Comparison of ENCODE assay signal across 1 cellular context in the genomic region with DNA sequence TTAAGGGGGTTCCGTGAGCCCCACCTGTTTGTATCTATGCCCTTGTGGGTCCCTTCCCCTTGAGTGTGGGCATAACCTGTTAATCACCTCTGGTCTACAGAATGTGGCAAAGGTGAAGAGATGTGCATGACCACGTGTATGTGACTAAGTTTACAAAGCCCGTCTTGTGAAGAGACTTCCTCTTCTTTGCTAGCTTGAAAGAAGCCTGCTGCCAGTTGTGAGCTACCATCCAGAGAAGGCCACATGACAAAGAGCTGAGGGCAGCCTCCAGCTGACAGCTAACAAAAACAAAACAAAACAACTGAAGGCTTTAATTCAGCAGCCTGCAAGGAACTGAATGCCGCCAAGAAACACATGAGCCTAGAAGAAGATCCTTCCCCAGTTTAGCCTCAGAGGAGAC.
TF ChIP-seq lines count a peak whose summit lies in the region.

No MANE protein-coding gene starts in this region.

TF ChIP-seq in H1, 55 proteins besides CTCF, POLR2A, EP300 and RAD21 (continued from another document):
- TF ChIP-seq, protein P1, sequence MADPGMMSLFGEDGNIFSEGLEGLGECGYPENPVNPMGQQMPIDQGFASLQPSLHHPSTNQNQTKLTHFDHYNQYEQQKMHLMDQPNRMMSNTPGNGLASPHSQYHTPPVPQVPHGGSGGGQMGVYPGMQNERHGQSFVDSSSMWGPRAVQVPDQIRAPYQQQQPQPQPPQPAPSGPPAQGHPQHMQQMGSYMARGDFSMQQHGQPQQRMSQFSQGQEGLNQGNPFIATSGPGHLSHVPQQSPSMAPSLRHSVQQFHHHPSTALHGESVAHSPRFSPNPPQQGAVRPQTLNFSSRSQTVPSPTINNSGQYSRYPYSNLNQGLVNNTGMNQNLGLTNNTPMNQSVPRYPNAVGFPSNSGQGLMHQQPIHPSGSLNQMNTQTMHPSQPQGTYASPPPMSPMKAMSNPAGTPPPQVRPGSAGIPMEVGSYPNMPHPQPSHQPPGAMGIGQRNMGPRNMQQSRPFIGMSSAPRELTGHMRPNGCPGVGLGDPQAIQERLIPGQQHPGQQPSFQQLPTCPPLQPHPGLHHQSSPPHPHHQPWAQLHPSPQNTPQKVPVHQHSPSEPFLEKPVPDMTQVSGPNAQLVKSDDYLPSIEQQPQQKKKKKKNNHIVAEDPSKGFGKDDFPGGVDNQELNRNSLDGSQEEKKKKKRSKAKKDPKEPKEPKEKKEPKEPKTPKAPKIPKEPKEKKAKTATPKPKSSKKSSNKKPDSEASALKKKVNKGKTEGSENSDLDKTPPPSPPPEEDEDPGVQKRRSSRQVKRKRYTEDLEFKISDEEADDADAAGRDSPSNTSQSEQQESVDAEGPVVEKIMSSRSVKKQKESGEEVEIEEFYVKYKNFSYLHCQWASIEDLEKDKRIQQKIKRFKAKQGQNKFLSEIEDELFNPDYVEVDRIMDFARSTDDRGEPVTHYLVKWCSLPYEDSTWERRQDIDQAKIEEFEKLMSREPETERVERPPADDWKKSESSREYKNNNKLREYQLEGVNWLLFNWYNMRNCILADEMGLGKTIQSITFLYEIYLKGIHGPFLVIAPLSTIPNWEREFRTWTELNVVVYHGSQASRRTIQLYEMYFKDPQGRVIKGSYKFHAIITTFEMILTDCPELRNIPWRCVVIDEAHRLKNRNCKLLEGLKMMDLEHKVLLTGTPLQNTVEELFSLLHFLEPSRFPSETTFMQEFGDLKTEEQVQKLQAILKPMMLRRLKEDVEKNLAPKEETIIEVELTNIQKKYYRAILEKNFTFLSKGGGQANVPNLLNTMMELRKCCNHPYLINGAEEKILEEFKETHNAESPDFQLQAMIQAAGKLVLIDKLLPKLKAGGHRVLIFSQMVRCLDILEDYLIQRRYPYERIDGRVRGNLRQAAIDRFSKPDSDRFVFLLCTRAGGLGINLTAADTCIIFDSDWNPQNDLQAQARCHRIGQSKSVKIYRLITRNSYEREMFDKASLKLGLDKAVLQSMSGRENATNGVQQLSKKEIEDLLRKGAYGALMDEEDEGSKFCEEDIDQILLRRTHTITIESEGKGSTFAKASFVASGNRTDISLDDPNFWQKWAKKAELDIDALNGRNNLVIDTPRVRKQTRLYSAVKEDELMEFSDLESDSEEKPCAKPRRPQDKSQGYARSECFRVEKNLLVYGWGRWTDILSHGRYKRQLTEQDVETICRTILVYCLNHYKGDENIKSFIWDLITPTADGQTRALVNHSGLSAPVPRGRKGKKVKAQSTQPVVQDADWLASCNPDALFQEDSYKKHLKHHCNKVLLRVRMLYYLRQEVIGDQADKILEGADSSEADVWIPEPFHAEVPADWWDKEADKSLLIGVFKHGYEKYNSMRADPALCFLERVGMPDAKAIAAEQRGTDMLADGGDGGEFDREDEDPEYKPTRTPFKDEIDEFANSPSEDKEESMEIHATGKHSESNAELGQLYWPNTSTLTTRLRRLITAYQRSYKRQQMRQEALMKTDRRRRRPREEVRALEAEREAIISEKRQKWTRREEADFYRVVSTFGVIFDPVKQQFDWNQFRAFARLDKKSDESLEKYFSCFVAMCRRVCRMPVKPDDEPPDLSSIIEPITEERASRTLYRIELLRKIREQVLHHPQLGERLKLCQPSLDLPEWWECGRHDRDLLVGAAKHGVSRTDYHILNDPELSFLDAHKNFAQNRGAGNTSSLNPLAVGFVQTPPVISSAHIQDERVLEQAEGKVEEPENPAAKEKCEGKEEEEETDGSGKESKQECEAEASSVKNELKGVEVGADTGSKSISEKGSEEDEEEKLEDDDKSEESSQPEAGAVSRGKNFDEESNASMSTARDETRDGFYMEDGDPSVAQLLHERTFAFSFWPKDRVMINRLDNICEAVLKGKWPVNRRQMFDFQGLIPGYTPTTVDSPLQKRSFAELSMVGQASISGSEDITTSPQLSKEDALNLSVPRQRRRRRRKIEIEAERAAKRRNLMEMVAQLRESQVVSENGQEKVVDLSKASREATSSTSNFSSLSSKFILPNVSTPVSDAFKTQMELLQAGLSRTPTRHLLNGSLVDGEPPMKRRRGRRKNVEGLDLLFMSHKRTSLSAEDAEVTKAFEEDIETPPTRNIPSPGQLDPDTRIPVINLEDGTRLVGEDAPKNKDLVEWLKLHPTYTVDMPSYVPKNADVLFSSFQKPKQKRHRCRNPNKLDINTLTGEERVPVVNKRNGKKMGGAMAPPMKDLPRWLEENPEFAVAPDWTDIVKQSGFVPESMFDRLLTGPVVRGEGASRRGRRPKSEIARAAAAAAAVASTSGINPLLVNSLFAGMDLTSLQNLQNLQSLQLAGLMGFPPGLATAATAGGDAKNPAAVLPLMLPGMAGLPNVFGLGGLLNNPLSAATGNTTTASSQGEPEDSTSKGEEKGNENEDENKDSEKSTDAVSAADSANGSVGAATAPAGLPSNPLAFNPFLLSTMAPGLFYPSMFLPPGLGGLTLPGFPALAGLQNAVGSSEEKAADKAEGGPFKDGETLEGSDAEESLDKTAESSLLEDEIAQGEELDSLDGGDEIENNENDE (IDR thresholded peaks at IDR 0.05; ENCODE audit: insufficient replicate concordance, low read length) = no peak
- TF ChIP-seq, protein P2, sequence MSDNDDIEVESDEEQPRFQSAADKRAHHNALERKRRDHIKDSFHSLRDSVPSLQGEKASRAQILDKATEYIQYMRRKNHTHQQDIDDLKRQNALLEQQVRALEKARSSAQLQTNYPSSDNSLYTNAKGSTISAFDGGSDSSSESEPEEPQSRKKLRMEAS (IDR thresholded peaks at IDR 0.05) = peak; percentile 33; the same call in 1 of the 2 replicates
